ENCODE assay signal across 8 cellular contexts in the genomic region with DNA sequence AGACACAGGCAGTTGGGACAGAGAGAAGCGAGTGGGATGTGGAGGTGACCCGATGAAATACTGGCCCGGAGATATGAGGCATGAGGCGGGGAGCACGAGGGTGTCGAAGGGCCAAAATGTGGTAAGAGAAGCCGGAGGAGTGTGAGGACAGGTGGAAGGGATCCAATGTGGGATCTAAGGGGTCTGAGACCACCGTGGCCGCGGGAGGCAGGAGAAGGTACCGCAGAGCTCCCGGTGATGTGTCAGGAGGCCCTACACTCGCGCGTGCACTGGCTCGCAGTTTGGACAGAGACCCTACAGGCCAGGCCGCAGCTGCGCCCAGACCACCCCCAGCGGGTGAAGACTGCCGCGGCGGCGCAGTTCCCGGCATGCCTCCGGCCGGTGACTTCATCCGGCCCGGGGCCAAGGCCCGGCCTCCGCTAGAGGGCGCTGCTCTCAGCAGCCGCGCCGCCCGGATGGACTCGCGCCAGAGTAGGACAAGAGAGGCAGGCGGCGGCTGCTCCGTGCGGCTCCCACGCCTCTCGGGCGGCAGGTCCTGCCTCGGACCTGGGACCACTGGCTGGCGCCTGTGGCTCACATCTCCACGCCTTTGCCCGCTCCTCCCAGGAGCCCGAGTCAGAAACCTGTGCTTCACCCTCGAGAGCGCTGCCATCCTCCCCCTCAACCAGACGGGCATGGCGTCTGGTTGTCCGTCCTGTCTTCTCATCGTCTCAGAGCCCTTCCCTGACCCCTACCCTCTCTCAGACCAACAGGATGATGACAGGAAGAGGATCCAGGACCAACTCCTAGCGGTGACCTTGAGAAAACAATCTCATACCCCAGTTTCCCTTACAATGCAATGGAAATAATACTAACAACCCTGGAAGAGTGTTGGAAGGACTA. TPM values are rescaled to one million over a fixed set of nuclear protein-coding genes. Genes with fewer than 3 reads are reported as not detected.
DNase-seq lines count a peak whose midpoint lies in the region; ATAC-seq and TF ChIP-seq lines count a peak whose summit lies in the region.

No MANE protein-coding gene starts in this region.

- peak; percentile 86 for DNase-seq in COLO668 (lab: John Stamatoyannopoulos, UW; ENCODE audit: unreplicated experiment)
- DNase-seq in NOMO-1 treated with DMSO at 0.1 percent for 48 hours (lab: John Stamatoyannopoulos, UW; ENCODE audit: unreplicated experiment): peak; percentile 64
- peak; percentile 90 for DNase-seq in activated CD8-positive, alpha-beta memory T cell treated with anti-CD3 and anti-CD28 coated beads, Interleukin-2, amount 50 U/mL, for 4 hours
- peak; percentile 79 for DNase-seq in epithelial cell of esophagus (ENCODE audit: low read depth)
- peak; percentile 93 to 98 (median 96) for DNase-seq in mucosa of descending colon
- peak; percentile 81 for DNase-seq in stimulated activated CD8-positive, alpha-beta memory T cell treated with anti-CD3 and anti-CD28 coated beads, Interleukin-4, amount 100 ng/mL, for 24 hours (ENCODE audit: low read depth)

- H3K36me3 ChIP-seq in mucosa of descending colon (ENCODE audit: low read depth): no peaks in the 10 kb centered on the region

- H3K4me3 ChIP-seq in epithelial cell of esophagus (ENCODE audit: low read length): peak overlapping the region; percentile 68
- H3K4me3 ChIP-seq in mucosa of descending colon: peak overlapping the region; percentile 24

- TF ChIP-seq CTCF in epithelial cell of esophagus (IDR thresholded peaks at IDR 0.05; ENCODE audit: insufficient read depth, low read depth, low read length, missing control alignments) (peak; percentile 65), mucosa of descending colon (IDR thresholded peaks at IDR 0.05) (peak; percentile 99)

- intact Hi-C loops in mucosa of descending colon (cut with DNase I, micrococcal nuclease): loop anchor here in 1 of 2 donors (5.0 kb wide), 1 partner anchor 96 kb away; no protein-coding TSS in a partner anchor

- ATAC-seq in GM19397 (IDR thresholded peaks at IDR 0.05; ENCODE audit: unreplicated experiment): peak; percentile 88
- ATAC-seq in HG03565 (IDR thresholded peaks at IDR 0.05; ENCODE audit: unreplicated experiment): peak; percentile 86
- peak; percentile 98 for ATAC-seq in mucosa of descending colon

- H3K9me3 ChIP-seq in mucosa of descending colon: no peaks in the 10 kb centered on the region

- H3K4me1 ChIP-seq in mucosa of descending colon (ENCODE audit: low read depth): peaks cover 3% of the 10 kb centered on the region

RNA-seq across cellular contexts. Expression of gene STING1, which starts 35.4 kb away (rescaled TPM):
- 10 to 100 TPM; 27.0 to 63.3 (median 31.1) TPM for total RNA-seq in mucosa of descending colon

RNA-seq across cellular contexts. Expression of gene UBE2D2, which starts 43.2 kb away (rescaled TPM):
- total RNA-seq in mucosa of descending colon: 100 to 1,000 TPM; 139 to 145 (median 140) TPM

RNA-seq across cellular contexts. Expression of gene SMIM33, which starts 47.1 kb away (rescaled TPM):
- total RNA-seq in mucosa of descending colon: 1 to 10 TPM; 1.8 to 5.2 (median 2.8) TPM

RNA-seq across cellular contexts. Expression of gene ECSCR, which starts 55.4 kb away (rescaled TPM):
- 1 to 10 TPM; 3.4 to 8.5 (median 7.9) TPM for total RNA-seq in mucosa of descending colon

Comparison
In these comparisons a context has a peak if more than half of its experiments do, and no peak if none do; other contexts are left out.
1. Peak in every context shown above with its lines: DNase-seq, ATAC-seq and H3K4me3 ChIP-seq.